1 cellular context compared by ENCODE assay signal in genomic region chr11:45926001-45926401, GRCh38.
A peak's percentile ranks its signal among the peaks of the same experiment; 100 is the strongest.
TF ChIP-seq lines count a peak whose summit lies in the region.

No MANE protein-coding gene starts in this region.

TF ChIP-seq in H1, 55 proteins besides CTCF, POLR2A, EP300 and RAD21:
- TF ChIP-seq SIN3A (conservative IDR thresholded peaks at IDR 0.05 in 1 of 2, IDR thresholded peaks at IDR 0.05 in 1 of 2; ENCODE audit: low read depth in 1 of 2, low read length in 2 of 2): no peak
- TF ChIP-seq RFX5 (IDR thresholded peaks at IDR 0.05; ENCODE audit: borderline replicate concordance, low read depth, low read length): no peak
- TF ChIP-seq FOSL1 (IDR thresholded peaks at IDR 0.05; ENCODE audit: insufficient read depth, low read depth, low read length): no peak
- TF ChIP-seq CHD2 (IDR thresholded peaks at IDR 0.05; ENCODE audit: low read length): no peak
- TF ChIP-seq POLR2AphosphoS5 (IDR thresholded peaks at IDR 0.05; ENCODE audit: low read depth, low read length): peak; percentile 30; the same call in 1 of the 2 replicates
- no peak for TF ChIP-seq KDM4A (IDR thresholded peaks at IDR 0.05; ENCODE audit: low read depth, low read length, severe bottlenecking)
- TF ChIP-seq MAFK (IDR thresholded peaks at IDR 0.05; ENCODE audit: low read depth, low read length): no peak
TF ChIP-seq in H1: peak in this region for 1.
